In the genomic region with DNA sequence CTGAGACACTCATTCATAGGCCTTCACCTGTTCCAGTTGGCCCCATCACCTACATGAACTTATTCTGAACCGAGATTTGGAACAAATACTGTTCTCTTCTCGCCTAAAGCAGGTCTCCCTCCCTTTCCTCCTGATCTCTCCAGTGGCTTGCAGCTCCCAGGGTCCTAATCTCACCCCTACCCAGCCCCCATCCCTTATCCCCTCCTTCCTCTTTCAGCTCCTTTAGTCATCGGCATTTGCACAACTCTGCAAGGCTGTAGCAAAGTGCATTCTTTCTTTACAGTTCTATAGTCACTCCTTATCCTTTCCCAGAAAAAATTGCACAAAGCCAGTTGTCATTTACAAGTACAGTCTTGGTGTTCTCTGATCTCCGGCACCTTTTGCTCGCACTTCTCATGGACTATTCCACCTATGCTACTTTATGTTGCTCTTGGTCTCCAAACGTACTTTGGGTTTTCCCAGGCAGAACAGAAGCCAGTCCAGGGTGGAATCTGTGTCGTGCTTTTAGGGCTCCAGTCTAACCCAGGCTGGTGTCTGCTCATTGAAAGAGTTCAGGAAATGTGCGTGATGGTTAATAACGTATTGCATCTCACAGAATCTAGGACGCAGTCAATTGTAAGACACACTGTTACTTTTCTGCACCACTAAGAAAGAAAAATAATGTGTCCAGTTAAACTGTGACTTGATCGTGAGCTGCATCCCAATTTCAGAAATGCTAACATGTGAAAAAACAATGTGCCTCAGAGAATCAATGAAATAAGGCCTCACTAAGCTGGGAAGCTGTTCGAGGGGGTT, we compare ENCODE assay signal across 32 cellular contexts. TPM values are rescaled to one million over a fixed set of nuclear protein-coding genes. Genes with fewer than 3 reads are reported as not detected.
A peak's percentile ranks its signal among the peaks of the same experiment; 100 is the strongest.
DNase-seq lines count a peak whose midpoint lies in the region; ATAC-seq, FAIRE-seq and TF ChIP-seq lines count a peak whose summit lies in the region.
"Had no signal": no experiment of that assay in that cellular context is flagged by ENCODE, and none has a peak within 500 bp of the region (broad histone marks: within the 10 kb centered on the region; RNA-seq: fewer than 3 reads in every experiment).

No MANE protein-coding gene starts in this region.

- no peak overlapping the region for H3K4me3 ChIP-seq in right cardiac atrium (ENCODE audit: low read length)
- H3K4me3 ChIP-seq in bronchial epithelial cell (ENCODE audit: low read depth, low read length), result no peak overlapping the region
- no peak overlapping the region for H3K4me3 ChIP-seq in OCI-LY7 (ENCODE audit: low read depth, low read length, poor library complexity, severe bottlenecking)
- no peak overlapping the region for H3K4me3 ChIP-seq in Caco-2 (ENCODE audit: low read depth, low read length)
- H3K4me3 ChIP-seq: heart left ventricle, MG63, ovary, tibial nerve had no signal

- no peaks in the 10 kb centered on the region for H3K4me1 ChIP-seq in right cardiac atrium (ENCODE audit: control insufficient read depth, insufficient read depth, low read length)
- no peaks in the 10 kb centered on the region for H3K4me1 ChIP-seq in OCI-LY7 (ENCODE audit: insufficient read depth, low read length, poor library complexity, severe bottlenecking)
- H3K4me1 ChIP-seq in Caco-2, result peaks cover 56% of the 10 kb centered on the region

- no peak overlapping the region for H3K27ac ChIP-seq in right cardiac atrium (ENCODE audit: low read length)
- H3K27ac ChIP-seq in OCI-LY7 (ENCODE audit: low read depth, low read length, poor library complexity, severe bottlenecking), result no peak overlapping the region
- H3K27ac ChIP-seq: heart left ventricle, ovary, tibial nerve had no signal

- no peaks in the 10 kb centered on the region for H4K20me1 ChIP-seq in OCI-LY7 (ENCODE audit: insufficient read depth, low read length)

- WGBS in right cardiac atrium, result 89% methylated on average over 12 of the region's 12 CpGs

- H3K9me3 ChIP-seq in right cardiac atrium (ENCODE audit: control insufficient read depth, low read length) (no peaks in the 10 kb centered on the region), OCI-LY7 (ENCODE audit: low read length) (no peaks in the 10 kb centered on the region), Caco-2 (no peaks in the 10 kb centered on the region)
- H3K9me3 ChIP-seq: heart left ventricle, MG63, ovary, SK-N-SH, tibial nerve had no signal

- POLR2A ChIA-PET in OCI-LY7 (lab: Charles Lee) (no interaction called here), Caco-2 (lab: Charles Lee) (no interaction called here)

- intact Hi-C loops in cardiac septum (cut with DNase I) (no loop called here), right cardiac atrium (cut with DNase I) (no loop called here), OCI-LY7 (cut with micrococcal nuclease; ENCODE audit: unreplicated experiment) (no loop called here), Caco-2 (cut with micrococcal nuclease; ENCODE audit: unreplicated experiment) (loop anchor here (5.0 kb wide), 1 partner anchor 42 kb away; no protein-coding TSS in a partner anchor)

- H3K36me3 Mint-ChIP-seq in neural crest cell (ENCODE audit: low read depth) (no peaks in the 10 kb centered on the region), HFFc6 (ENCODE audit: low read depth) (no peaks in the 10 kb centered on the region), Caco-2 (ENCODE audit: insufficient read depth, unreplicated experiment) (no peaks in the 10 kb centered on the region)
- H3K36me3 Mint-ChIP-seq: activated CD4-positive, alpha-beta memory T cell treated with anti-CD3 and anti-CD28 coated beads for 36 hours; activated naive CD8-positive, alpha-beta T cell; CD4-positive, alpha-beta memory T cell; naive B cell had no signal

- H3K4me3 Mint-ChIP-seq in neural crest cell (no peak overlapping the region), HFFc6 (no peak overlapping the region), Caco-2 (ENCODE audit: unreplicated experiment) (no peak overlapping the region)
- H3K4me3 Mint-ChIP-seq: activated CD4-positive, alpha-beta memory T cell treated with anti-CD3 and anti-CD28 coated beads for 36 hours; activated naive CD8-positive, alpha-beta T cell; activated T-helper 17 cell treated with anti-CD3 and anti-CD28 coated beads, Interleukin-2, amount 50 U/mL, for 72 hours; CD4-positive, alpha-beta memory T cell; naive B cell had no signal

- no TSS peak for BruUV-seq in OCI-LY7 (replicated peaks; lab: Mats Ljungman, UMichigan)
- BruUV-seq in Caco-2 (replicated peaks; lab: Mats Ljungman, UMichigan), result no TSS peak

- H3K79me2 ChIP-seq in OCI-LY7 (ENCODE audit: insufficient read depth, low read depth, low read length), result no peaks in the 10 kb centered on the region

- H3K9me3 Mint-ChIP-seq in neural crest cell (no peaks in the 10 kb centered on the region), HFFc6 (no peaks in the 10 kb centered on the region), Caco-2 (ENCODE audit: unreplicated experiment) (no peaks in the 10 kb centered on the region)
- H3K9me3 Mint-ChIP-seq: activated CD4-positive, alpha-beta memory T cell treated with anti-CD3 and anti-CD28 coated beads for 36 hours; activated T-helper 17 cell treated with anti-CD3 and anti-CD28 coated beads, Interleukin-2, amount 50 U/mL, for 72 hours had no signal

- H3K4me1 Mint-ChIP-seq in neural crest cell (peaks cover 46% of the 10 kb centered on the region), HFFc6 (ENCODE audit: low read depth) (peaks cover 29% of the 10 kb centered on the region), Caco-2 (ENCODE audit: low read depth, unreplicated experiment) (peaks cover 39% of the 10 kb centered on the region)
- H3K4me1 Mint-ChIP-seq: activated T-helper 17 cell treated with anti-CD3 and anti-CD28 coated beads, Interleukin-2, amount 50 U/mL, for 72 hours; CD4-positive, alpha-beta memory T cell; naive B cell had no signal

- H3K27me3 ChIP-seq in right cardiac atrium (ENCODE audit: control insufficient read depth, insufficient read depth), result no peaks in the 10 kb centered on the region
- H3K27me3 ChIP-seq in bronchial epithelial cell (ENCODE audit: control insufficient read depth, insufficient read depth, low read length), result no peaks in the 10 kb centered on the region
- H3K27me3 ChIP-seq in Caco-2 (replicated peaks; ENCODE audit: control insufficient read depth, insufficient read depth, low read length), result no peaks in the 10 kb centered on the region
- H3K27me3 ChIP-seq: MG63, ovary, tibial nerve had no signal

- ATAC-seq in right cardiac atrium (no peak), HG03045 (IDR thresholded peaks at IDR 0.05; ENCODE audit: unreplicated experiment) (no peak)
- ATAC-seq: activated T-helper 17 cell treated with anti-CD3 and anti-CD28 coated beads, Interleukin-2, amount 50 U/mL, for 72 hours; heart left ventricle; left colon had no signal

- DNase-seq in cardiac septum (ENCODE audit: low spot score) (peak; percentile 41), right cardiac atrium (no peak), bronchial epithelial cell (ENCODE audit: low read depth) (no peak), neural crest cell (ENCODE audit: low read depth, low spot score) (no peak), OCI-LY7 (ENCODE audit: low spot score) (no peak), HFFc6 (no peak), Caco-2 (no peak)
- DNase-seq: activated CD4-positive, alpha-beta memory T cell treated with anti-CD3 and anti-CD28 coated beads for 36 hours; activated CD8-positive, alpha-beta memory T cell treated with anti-CD3 and anti-CD28 coated beads, Interleukin-2, amount 50 U/mL, for 48 hours; AML-193; CD4-positive, alpha-beta memory T cell; cerebellar nuclear complex; DMS153; heart left ventricle; KBM-7; left colon; mesenchymal stem cell; MG63; naive B cell; NCI-H1694 treated with DMSO at 0.1 percent for 48 hours; NCI-H2171; ovary; RPMI8226; SK-N-SH; stimulated activated CD8-positive, alpha-beta memory T cell treated with anti-CD3 and anti-CD28 coated beads, Interleukin-4, amount 100 ng/mL, for 48 hours had no signal

- H3K9me2 ChIP-seq in OCI-LY7 (ENCODE audit: insufficient read depth, low read length), result no peaks in the 10 kb centered on the region
- H3K9me2 ChIP-seq: SK-N-SH had no signal

- peak; percentile 40 for FAIRE-seq in bronchial epithelial cell (lab: Jason Lieb, UNC)
- FAIRE-seq: GM19239 had no signal

- H3K36me3 ChIP-seq in bronchial epithelial cell (ENCODE audit: control insufficient read depth, insufficient read depth, low read length) (no peaks in the 10 kb centered on the region), OCI-LY7 (ENCODE audit: insufficient read depth, low read length) (no peaks in the 10 kb centered on the region), Caco-2 (ENCODE audit: control insufficient read depth, insufficient read depth, low read length) (no peaks in the 10 kb centered on the region)
- H3K36me3 ChIP-seq: heart left ventricle, MG63, ovary, tibial nerve had no signal

- H3K27ac Mint-ChIP-seq in neural crest cell (ENCODE audit: unreplicated experiment) (peak overlapping the region; percentile 35), HFFc6 (no peak overlapping the region), Caco-2 (ENCODE audit: unreplicated experiment) (no peak overlapping the region)
- H3K27ac Mint-ChIP-seq: activated CD4-positive, alpha-beta memory T cell treated with anti-CD3 and anti-CD28 coated beads for 36 hours; activated naive CD8-positive, alpha-beta T cell; activated T-helper 17 cell treated with anti-CD3 and anti-CD28 coated beads, Interleukin-2, amount 50 U/mL, for 72 hours; CD4-positive, alpha-beta memory T cell; naive B cell had no signal

- no peak for TF ChIP-seq CTCF in bronchial epithelial cell (IDR thresholded peaks at IDR 0.05; ENCODE audit: insufficient read depth, low read length, severe bottlenecking)
- no peak for TF ChIP-seq CTCF in neural crest cell (conservative IDR thresholded peaks at IDR 0.05)
- no peak for TF ChIP-seq CTCF in OCI-LY7 (conservative IDR thresholded peaks at IDR 0.05; ENCODE audit: low read length)
- TF ChIP-seq CTCF in HFFc6 (IDR thresholded peaks at IDR 0.05), result no peak
- no peak for TF ChIP-seq CTCF in Caco-2 (IDR thresholded peaks at IDR 0.05; ENCODE audit: insufficient read depth in 1 of 2, low read depth in 1 of 2, low read length in 1 of 2, severe bottlenecking in 1 of 2, unreplicated experiment in 1 of 2)

- no peak overlapping the region for H2AFZ ChIP-seq in OCI-LY7 (ENCODE audit: low read length)

- CTCF ChIA-PET in OCI-LY7 (lab: Charles Lee; ENCODE audit: unreplicated experiment) (no interaction called here), Caco-2 (lab: Charles Lee) (interaction anchor here (0.9 kb wide), 1 partner anchor 118 kb away, joined by 3 read pairs; a partner anchor contains a TSS)

- H3K4me2 ChIP-seq in OCI-LY7 (ENCODE audit: low read length), result no peak overlapping the region
- H3K4me2 ChIP-seq: SK-N-SH had no signal

- H3K27me3 Mint-ChIP-seq in neural crest cell (ENCODE audit: low read depth), result no peaks in the 10 kb centered on the region
- peaks cover 26% of the 10 kb centered on the region for H3K27me3 Mint-ChIP-seq in HFFc6 (ENCODE audit: insufficient read depth)
- no peaks in the 10 kb centered on the region for H3K27me3 Mint-ChIP-seq in Caco-2 (ENCODE audit: insufficient read depth, unreplicated experiment)
- H3K27me3 Mint-ChIP-seq: activated naive CD8-positive, alpha-beta T cell had no signal

RNA-seq across cellular contexts. Expression of a gene that starts 1.0 kb away (rescaled TPM):
- total RNA-seq in cardiac septum, result 0.19 TPM
- total RNA-seq in right cardiac atrium, result under 1 TPM in 2 of 4 donors, not detected in 2; 0.06 to 0.19 TPM
- 0.09 TPM for polyA plus RNA-seq in right cardiac atrium
- total RNA-seq in bronchial epithelial cell, result under 0.01 and 1.4 TPM in 2 replicates
- 0.14 and 0.45 TPM in 2 replicates for total RNA-seq in neural crest cell
- total RNA-seq in OCI-LY7 (2014; rRNA removed; shearing (Covaris generic)), result not detected in 2 replicates
- total RNA-seq in OCI-LY7 (2022), result not detected in 2 replicates
- under 1 TPM in 3 of 6 experiments, not detected in 3; 0.03 to 0.09 (median 0.05) TPM for total RNA-seq in HFFc6 (2021; fragmentation: NEBNext Ultra II Directional; extraction: Animal tissue kit (Norgen Biotek cat#: 25700))
- total RNA-seq in Caco-2 (2022), result 1.0 and 1.8 TPM in 2 replicates
- total RNA-seq: A172; activated CD4-positive, alpha-beta memory T cell treated with anti-CD3 and anti-CD28 coated beads for 36 hours; activated T-helper 17 cell treated with anti-CD3 and anti-CD28 coated beads, Interleukin-2, amount 50 U/mL, for 72 hours; CD4-positive, alpha-beta memory T cell; T-helper 2 cell treated with Interferon-gamma antibody and Interleukin-4, amounts not matched to agents 100 ng/mL and 5 ng/mL, for 36 hours had no signal
- polyA plus RNA-seq: CD4-positive, alpha-beta memory T cell had no signal
